Comparison of ENCODE assay signal across 15 cellular contexts in the genomic region with DNA sequence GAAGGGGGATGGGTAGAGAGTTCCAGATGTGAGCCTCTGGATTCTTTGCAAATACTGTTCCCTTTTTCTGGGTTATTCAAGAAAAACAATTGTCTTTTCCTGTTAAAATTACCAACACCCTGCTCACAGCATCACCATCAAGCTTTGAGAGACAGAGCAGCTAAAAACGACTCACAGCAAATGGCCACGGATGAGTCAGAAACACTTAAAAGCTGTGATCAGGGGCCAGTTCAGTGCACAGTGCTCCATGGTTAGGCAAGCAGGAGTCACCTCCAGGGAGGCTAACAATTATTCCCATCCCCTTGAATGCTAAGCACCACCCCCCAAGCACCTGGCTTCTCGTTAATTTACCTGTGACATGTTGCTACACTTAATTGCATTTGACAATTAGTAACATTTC.
DNase-seq lines count a peak whose midpoint lies in the region; TF ChIP-seq lines count a peak whose summit lies in the region.
"Had no signal": no experiment of that assay in that cellular context is flagged by ENCODE, and none has a peak within 500 bp of the region (broad histone marks: within the 10 kb centered on the region; RNA-seq: fewer than 3 reads in every experiment).

No MANE protein-coding gene starts in this region.

- no peaks in the 10 kb centered on the region for H3K4me1 ChIP-seq in tibial nerve
- H3K4me1 ChIP-seq: spleen had no signal

- TF ChIP-seq POLR2A in tibial nerve (IDR thresholded peaks at IDR 0.05), result no peak

- in situ Hi-C loops in KBM-7 (cut with MboI; ENCODE audit: low pct_unique_long_range_greater_than_20kb, low sequenced_read_pairs), result no loop called here

- no peaks in the 10 kb centered on the region for H3K27me3 ChIP-seq in tibial nerve

- no peaks in the 10 kb centered on the region for H3K36me3 ChIP-seq in tibial nerve
- H3K36me3 ChIP-seq: spleen had no signal

- no peaks in the 10 kb centered on the region for H3K9me3 ChIP-seq in tibial nerve
- H3K9me3 ChIP-seq: spleen had no signal

- DNase-seq in DMS53 (lab: John Stamatoyannopoulos, UW) (peak; percentile 57), DMS53 treated with DMSO at 0.1 percent for 48 hours (lab: John Stamatoyannopoulos, UW; ENCODE audit: unreplicated experiment) (no peak), NCI-H1436 treated with DMSO at 0.1 percent for 48 hours (lab: John Stamatoyannopoulos, UW) (peak; percentile 86), astrocyte of the hippocampus (ENCODE audit: low read depth, low spot score) (peak; percentile 22), myocyte (ENCODE audit: low read depth) (peak; percentile 49), KBM-7 (no peak), UCSD-AML1 (lab: John Stamatoyannopoulos, UW; ENCODE audit: unreplicated experiment) (no peak), tibial nerve (ENCODE audit: low spot score in 2 of 2) (no peak)
- DNase-seq: activated CD8-positive, alpha-beta memory T cell treated with anti-CD3 and anti-CD28 coated beads, Interleukin-2, amount 10 ng/mL, durations not matched to agents 7 days and 5 days; activated naive CD4-positive, alpha-beta T cell treated with anti-CD3 and anti-CD28 coated beads, Interleukin-2, amount 10 ng/mL, durations not matched to agents 7 days and 5 days; NCI-H1092; occipital lobe; spleen had no signal

- TF ChIP-seq CTCF in tibial nerve (IDR thresholded peaks at IDR 0.05), result no peak

- no peak overlapping the region for H3K27ac ChIP-seq in tibial nerve
- H3K27ac ChIP-seq: 22Rv1, epithelial cell of prostate, spleen had no signal

- 51 to 53% methylated on average over 3 of the region's 3 CpGs for WGBS in tibial nerve, 2 donors

- H3K4me3 ChIP-seq in tibial nerve, result no peak overlapping the region
- H3K4me3 ChIP-seq: spleen had no signal

- no peak for TF ChIP-seq EP300 in tibial nerve (IDR thresholded peaks at IDR 0.05)

Comparison
In these comparisons a context has a peak if more than half of its experiments do, and no peak if none do; other contexts are left out.
1. DNase-seq: peak in DMS53 (single experiment), NCI-H1436 treated with DMSO at 0.1 percent for 48 hours (single experiment), astrocyte of the hippocampus (single experiment) and myocyte (single experiment); none in DMS53 treated with DMSO at 0.1 percent for 48 hours (single experiment), KBM-7 (single experiment), UCSD-AML1 (single experiment) and tibial nerve (0 of 2).